ENCODE assay signal across 2 cellular contexts in genomic region chr3:125520563-125520919, GRCh38.
TF ChIP-seq lines count a peak whose summit lies in the region.

No MANE protein-coding gene starts in this region.

TF ChIP-seq in GM12878, 131 proteins besides CTCF, POLR2A, EP300 and RAD21:
- peak; percentile 4; the same call in 1 of the 2 replicates for TF ChIP-seq RAD51 (IDR thresholded peaks at IDR 0.05)
- TF ChIP-seq MLLT1 (IDR thresholded peaks at IDR 0.05): peak; percentile 99
- 0 out of 2 replicates have a peak, but pooled peaks have one; percentile 15 for TF ChIP-seq ZNF384 (IDR thresholded peaks at IDR 0.05; ENCODE audit: borderline replicate concordance, low read depth, low read length)
- TF ChIP-seq WRNIP1 (IDR thresholded peaks at IDR 0.05; ENCODE audit: borderline replicate concordance, low read depth, low read length): 0 out of 2 replicates have a peak, but pooled peaks have one; percentile 1
- peak; percentile 49; the same call in 1 of the 2 replicates for TF ChIP-seq ZBTB40 (IDR thresholded peaks at IDR 0.05; ENCODE audit: borderline replicate concordance)
- TF ChIP-seq NBN (IDR thresholded peaks at IDR 0.05): peak; percentile 13; the same call in 1 of the 2 replicates

TF ChIP-seq in HepG2, 621 proteins besides CTCF, POLR2A, EP300 and RAD21:
- 0 out of 2 replicates have a peak, but pooled peaks have one; percentile 11 for TF ChIP-seq KAT7 (CRISPR knock-in tag; IDR thresholded peaks at IDR 0.05; ENCODE audit: borderline replicate concordance)
- peak; percentile 65; the same call in 1 of the 2 replicates for TF ChIP-seq ZMYM3 (CRISPR knock-in tag; IDR thresholded peaks at IDR 0.05)
- TF ChIP-seq ZNF770 (CRISPR knock-in tag; IDR thresholded peaks at IDR 0.05): peak; percentile 97
- 0 out of 2 replicates have a peak, but pooled peaks have one; percentile 28 for TF ChIP-seq DPF2 (CRISPR knock-in tag; IDR thresholded peaks at IDR 0.05; ENCODE audit: borderline replicate concordance, low read depth)
- TF ChIP-seq WIZ (CRISPR knock-in tag; IDR thresholded peaks at IDR 0.05): 0 out of 2 replicates have a peak, but pooled peaks have one; percentile 8
- TF ChIP-seq KDM5A (IDR thresholded peaks at IDR 0.05; ENCODE audit: borderline replicate concordance, low read length): peak; percentile 32; the same call in 1 of the 2 replicates
